In the genomic region with DNA sequence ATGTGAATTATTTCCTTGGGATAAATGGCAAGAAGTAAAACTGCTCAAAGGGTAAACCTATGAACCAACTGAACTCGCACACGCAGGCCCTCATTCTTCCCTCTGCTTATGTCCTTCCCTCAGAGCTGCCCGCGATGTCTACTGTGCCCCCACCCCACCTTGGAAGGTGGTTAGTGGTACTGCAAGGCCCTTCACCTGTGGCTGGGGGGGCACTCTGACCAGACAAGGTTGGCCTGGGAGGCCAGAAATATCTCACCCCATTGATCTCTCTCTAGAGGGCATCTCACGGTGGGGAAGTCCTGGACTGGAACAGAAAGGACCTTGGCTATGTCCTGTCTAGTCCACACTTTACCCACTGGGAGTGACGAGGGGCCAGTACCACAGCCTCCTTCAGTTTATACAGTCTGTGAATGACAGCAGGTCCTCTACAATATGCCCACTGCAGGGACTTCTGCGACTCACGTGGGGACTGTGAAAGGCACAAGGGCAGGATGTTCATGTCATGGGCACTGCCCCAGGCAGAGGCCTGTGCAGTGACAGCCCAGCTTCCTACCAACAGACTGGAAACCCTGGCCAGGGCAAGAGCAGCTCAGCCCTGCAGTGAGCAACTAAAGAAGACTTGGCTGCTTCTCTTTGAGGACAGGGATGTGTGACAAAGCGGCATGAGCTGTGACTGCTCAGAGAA, we compare ENCODE assay signal across 29 cellular contexts. TPM values are rescaled to one million over a fixed set of nuclear protein-coding genes. Genes with fewer than 3 reads are reported as not detected.
A peak's percentile ranks its signal among the peaks of the same experiment; 100 is the strongest.
DNase-seq lines count a peak whose midpoint lies in the region; ATAC-seq and TF ChIP-seq lines count a peak whose summit lies in the region.
"Had no signal": no experiment of that assay in that cellular context is flagged by ENCODE, and none has a peak within 500 bp of the region (broad histone marks: within the 10 kb centered on the region; RNA-seq: fewer than 3 reads in every experiment).

No MANE protein-coding gene starts in this region.

- no peak for TF ChIP-seq CTCF in SK-N-SH (IDR thresholded peaks at IDR 0.05)

- POLR2A ChIA-PET in SK-N-SH (lab: Yijun Ruan, JAX) = interaction anchor here (0.7 to 1.2 kb wide), 5 partner anchors 9 to 61 kb away, joined by 3 to 5 read pairs (median 3); no protein-coding TSS in a partner anchor

- no peak overlapping the region for H3K4me3 Mint-ChIP-seq in T-helper 17 cell
- H3K4me3 Mint-ChIP-seq in activated T-cell treated with anti-CD3 and anti-CD28 coated beads, Interleukin-2, amount 50 U/mL, for 72 hours = no peak overlapping the region
- H3K4me3 Mint-ChIP-seq: stimulated activated effector memory CD8-positive, alpha-beta T cell treated with anti-CD3 and anti-CD28 coated beads, Interleukin-12 subunit alpha, Interleukin-12 subunit beta, amount 100 ng/mL, for 72 hours had no signal

- H3K4me3 ChIP-seq in SK-N-SH (ENCODE audit: low read depth in 2 of 2, low read length in 1 of 2) = no peak overlapping the region
- H3K4me3 ChIP-seq in mesenchymal stem cell (ENCODE audit: insufficient read depth in 1 of 2, low read depth in 1 of 2, low read length in 2 of 2) = no peak overlapping the region
- H3K4me3 ChIP-seq: breast epithelium, GM23248, prostate gland, suprapubic skin had no signal

- peak; percentile 45 for DNase-seq in SK-N-SH
- no peak for DNase-seq in T-helper 17 cell
- no peak for DNase-seq in mesenchymal stem cell
- DNase-seq in sciatic nerve (ENCODE audit: low spot score) = peak; percentile 48
- DNase-seq in stimulated activated CD4-positive, alpha-beta T cell treated with anti-CD3 and anti-CD28 coated beads, Interleukin-2, amount 100 ng/mL, for 48 hours = no peak
- DNase-seq in NCI-H526 treated with DMSO at 0.1 percent for 48 hours (lab: John Stamatoyannopoulos, UW) = no peak
- no peak for DNase-seq in activated T-cell treated with anti-CD3 and anti-CD28 coated beads, Interleukin-2, amount 50 U/mL, for 72 hours
- DNase-seq: 8988T; activated CD4-positive, alpha-beta T cell treated with anti-CD3 and anti-CD28 coated beads for 48 hours; amygdala; Calu3; cortex of kidney; effector memory CD4-positive, alpha-beta T cell; GM23248; NCI-H2029 treated with DMSO at 0.1 percent for 48 hours; NCI-H524 treated with DMSO at 0.1 percent for 48 hours; nucleus accumbens; PC-3; SHP77 treated with DMSO at 0.1 percent for 48 hours; stimulated activated CD4-positive, alpha-beta T cell treated with anti-CD3 and anti-CD28 coated beads, Interleukin-15, amount 100 ng/mL, for 24 hours; T-helper 9 cell had no signal

- no peak overlapping the region for H3K14ac ChIP-seq in mesenchymal stem cell (ENCODE audit: low read length in 2 of 2)

- H3K4me2 ChIP-seq in SK-N-SH = no peak overlapping the region
- H3K4me2 ChIP-seq in mesenchymal stem cell (ENCODE audit: low read length, poor library complexity, severe bottlenecking) = no peak overlapping the region

- peak overlapping the region; percentile 44 to 48 for H3K18ac ChIP-seq in mesenchymal stem cell (ENCODE audit: low read depth in 1 of 2, low read length in 2 of 2)

- CTCF ChIA-PET in SK-N-SH (lab: Yijun Ruan, JAX) = interaction anchor here (1.1 to 1.6 kb wide), 4 partner anchors 15 to 72 kb away, joined by 3 to 6 read pairs (median 4); no protein-coding TSS in a partner anchor

- no peaks in the 10 kb centered on the region for H4K20me1 ChIP-seq in SK-N-SH (ENCODE audit: insufficient read depth)

- H3K9me3 ChIP-seq in SK-N-SH (no peaks in the 10 kb centered on the region), T-helper 17 cell (ENCODE audit: control insufficient read depth, low read length, poor library complexity, severe bottlenecking) (no peaks in the 10 kb centered on the region), mesenchymal stem cell (ENCODE audit: control insufficient read depth, low read length) (no peaks in the 10 kb centered on the region)
- H3K9me3 ChIP-seq: breast epithelium, prostate gland, suprapubic skin had no signal

- peak overlapping the region; percentile 13 to 20 for H3K4ac ChIP-seq in mesenchymal stem cell (ENCODE audit: low read depth in 1 of 2, low read length in 2 of 2)

- no peak overlapping the region for H2BK15ac ChIP-seq in mesenchymal stem cell (ENCODE audit: low read depth, poor library complexity, severe bottlenecking)

- peak overlapping the region in 1 of 2 experiments; percentile 68 for H2BK12ac ChIP-seq in mesenchymal stem cell (ENCODE audit: low read length in 2 of 2)

- H3K79me2 ChIP-seq in SK-N-SH (ENCODE audit: insufficient read depth) = no peaks in the 10 kb centered on the region

- H3K9me3 Mint-ChIP-seq in activated T-cell treated with anti-CD3 and anti-CD28 coated beads, Interleukin-2, amount 50 U/mL, for 72 hours = no peaks in the 10 kb centered on the region
- H3K9me3 Mint-ChIP-seq: activated naive CD4-positive, alpha-beta T cell treated with anti-CD3 and anti-CD28 coated beads, Interleukin-2, amount 50 U/mL, for 72 hours; activated T-helper 2 cell treated with anti-CD3 and anti-CD28 coated beads, Interferon-gamma antibody, Interleukin-2, Interleukin-4, amounts not matched to agents 10 μg/mL and 5 μg/mL and 100 μg/mL, durations not matched to agents 14 hours and 24 hours and 36 hours; stimulated activated effector memory CD8-positive, alpha-beta T cell treated with anti-CD3 and anti-CD28 coated beads, Interleukin-12 subunit alpha, Interleukin-12 subunit beta, amount 100 ng/mL, for 72 hours had no signal

- WGBS in SK-N-SH (ENCODE audit: low lambda C conversion rate) = 89% methylated on average over 9 of the region's 9 CpGs
- WGBS in mesenchymal stem cell = 84% methylated on average over 9 of the region's 9 CpGs

- peaks cover 2% of the 10 kb centered on the region for H3K36me3 Mint-ChIP-seq in T-helper 17 cell (ENCODE audit: low read depth)
- no peaks in the 10 kb centered on the region for H3K36me3 Mint-ChIP-seq in activated T-cell treated with anti-CD3 and anti-CD28 coated beads, Interleukin-2, amount 50 U/mL, for 72 hours (ENCODE audit: insufficient read depth in 2 of 2)
- H3K36me3 Mint-ChIP-seq: activated naive CD4-positive, alpha-beta T cell treated with anti-CD3 and anti-CD28 coated beads, Interleukin-2, amount 50 U/mL, for 72 hours; stimulated activated effector memory CD8-positive, alpha-beta T cell treated with anti-CD3 and anti-CD28 coated beads, Interleukin-12 subunit alpha, Interleukin-12 subunit beta, amount 100 ng/mL, for 72 hours had no signal

- H2BK5ac ChIP-seq in mesenchymal stem cell (ENCODE audit: low read depth, low read length, poor library complexity, severe bottlenecking) = no peak overlapping the region

- no peak overlapping the region for H3K23ac ChIP-seq in mesenchymal stem cell (ENCODE audit: low read length in 2 of 2)

- H3K9me2 ChIP-seq in SK-N-SH = no peaks in the 10 kb centered on the region

- peaks cover 16% of the 10 kb centered on the region for H3K27me3 Mint-ChIP-seq in T-helper 17 cell
- peaks cover 7% of the 10 kb centered on the region for H3K27me3 Mint-ChIP-seq in activated T-cell treated with anti-CD3 and anti-CD28 coated beads, Interleukin-2, amount 50 U/mL, for 72 hours (ENCODE audit: low read depth)

- peak overlapping the region; percentile 84 for H2AK5ac ChIP-seq in mesenchymal stem cell (ENCODE audit: low read length, severe bottlenecking)

- no peak overlapping the region for H2BK120ac ChIP-seq in mesenchymal stem cell (ENCODE audit: low read depth, low read length)

- peak overlapping the region in 1 of 2 experiments; percentile 93; a peak in 2 of 4 replicates for H3K27ac ChIP-seq in SK-N-SH (ENCODE audit: low read depth in 2 of 2, low read length in 1 of 2)
- no peak overlapping the region for H3K27ac ChIP-seq in mesenchymal stem cell (ENCODE audit: low read length, poor library complexity, severe bottlenecking)
- H3K27ac ChIP-seq: breast epithelium, GM23248, prostate gland, suprapubic skin, VCaP had no signal

- ATAC-seq in SK-N-SH treated with all-trans-retinoic acid at 6 μM for 48 hours = no peak
- no peak for ATAC-seq in T-helper 17 cell
- no peak for ATAC-seq in sciatic nerve
- ATAC-seq in activated T-cell treated with anti-CD3 and anti-CD28 coated beads, Interleukin-2, amount 50 U/mL, for 72 hours (replicated peaks in 1 of 2) = no peak
- ATAC-seq: activated naive CD4-positive, alpha-beta T cell treated with anti-CD3 and anti-CD28 coated beads, Interleukin-2, amount 50 U/mL, for 72 hours; PC-3; stimulated activated effector memory CD8-positive, alpha-beta T cell treated with anti-CD3 and anti-CD28 coated beads, Interleukin-12 subunit alpha, Interleukin-12 subunit beta, amount 100 ng/mL, for 72 hours had no signal

- peak overlapping the region; percentile 40 for H4K8ac ChIP-seq in mesenchymal stem cell (ENCODE audit: low read length)

- H3K27ac Mint-ChIP-seq in T-helper 17 cell = peak overlapping the region; percentile 56
- H3K27ac Mint-ChIP-seq in activated T-cell treated with anti-CD3 and anti-CD28 coated beads, Interleukin-2, amount 50 U/mL, for 72 hours = no peak overlapping the region
- H3K27ac Mint-ChIP-seq: activated naive CD4-positive, alpha-beta T cell treated with anti-CD3 and anti-CD28 coated beads, Interleukin-2, amount 50 U/mL, for 72 hours; activated T-helper 2 cell treated with anti-CD3 and anti-CD28 coated beads, Interferon-gamma antibody, Interleukin-2, Interleukin-4, amounts not matched to agents 10 μg/mL and 5 μg/mL and 100 μg/mL, durations not matched to agents 14 hours and 24 hours and 36 hours; stimulated activated effector memory CD8-positive, alpha-beta T cell treated with anti-CD3 and anti-CD28 coated beads, Interleukin-12 subunit alpha, Interleukin-12 subunit beta, amount 100 ng/mL, for 72 hours had no signal

- TF ChIP-seq EP300 in SK-N-SH (IDR thresholded peaks at IDR 0.05; ENCODE audit: borderline replicate concordance in 1 of 2, low read depth in 1 of 2, low read length in 1 of 2) = 0 out of 4 replicates have a peak, but pooled peaks of 1 of the 2 experiments have one; percentile 26

- H3K79me1 ChIP-seq in mesenchymal stem cell (replicated peaks; ENCODE audit: low read length, poor library complexity, severe bottlenecking) = no peaks in the 10 kb centered on the region

- H3K36me3 ChIP-seq in SK-N-SH (replicated peaks in 1 of 2; ENCODE audit: control insufficient read depth in 1 of 2, insufficient read depth in 2 of 2, low read length in 1 of 2) (no peaks in the 10 kb centered on the region), mesenchymal stem cell (ENCODE audit: control insufficient read depth in 1 of 2, insufficient read depth in 2 of 2, low read depth in 1 of 2, low read length in 2 of 2) (no peaks in the 10 kb centered on the region)
- H3K36me3 ChIP-seq: breast epithelium, prostate gland, suprapubic skin had no signal

- no peaks in the 10 kb centered on the region for H3K27me3 ChIP-seq in SK-N-SH (ENCODE audit: insufficient read depth)
- H3K27me3 ChIP-seq in mesenchymal stem cell (ENCODE audit: control insufficient read depth in 1 of 2, insufficient read depth in 1 of 2, low read length in 2 of 2) = peaks cover 0 to 73% of the 10 kb centered on the region in 2 experiments
- H3K27me3 ChIP-seq: breast epithelium had no signal

- H3K9ac ChIP-seq in SK-N-SH (no peak overlapping the region), mesenchymal stem cell (ENCODE audit: low read length) (no peak overlapping the region)
- H3K9ac ChIP-seq: GM23248 had no signal

- no peak for TF ChIP-seq RAD21 in SK-N-SH (IDR thresholded peaks at IDR 0.05; ENCODE audit: low read length)

- H3K4me1 ChIP-seq in SK-N-SH (ENCODE audit: control insufficient read depth in 1 of 2, insufficient read depth in 2 of 2, low read depth in 1 of 2, low read length in 1 of 2) (peaks cover 0 to 64% of the 10 kb centered on the region in 2 experiments; a peak in 2 of 4 replicates), mesenchymal stem cell (ENCODE audit: control insufficient read depth, insufficient read depth, low read depth, low read length) (peaks cover 26% of the 10 kb centered on the region)
- H3K4me1 ChIP-seq: breast epithelium, prostate gland, suprapubic skin had no signal

- no peak overlapping the region for H2AFZ ChIP-seq in SK-N-SH (ENCODE audit: low read depth)
- H2AFZ ChIP-seq in mesenchymal stem cell (ENCODE audit: low read depth, low read length) = no peak overlapping the region
- H2AFZ ChIP-seq: GM23248 had no signal

- peaks cover 2% of the 10 kb centered on the region for H3K4me1 Mint-ChIP-seq in T-helper 17 cell
- no peaks in the 10 kb centered on the region for H3K4me1 Mint-ChIP-seq in activated T-cell treated with anti-CD3 and anti-CD28 coated beads, Interleukin-2, amount 50 U/mL, for 72 hours (ENCODE audit: low read depth)
- H3K4me1 Mint-ChIP-seq: stimulated activated effector memory CD8-positive, alpha-beta T cell treated with anti-CD3 and anti-CD28 coated beads, Interleukin-12 subunit alpha, Interleukin-12 subunit beta, amount 100 ng/mL, for 72 hours had no signal

- intact Hi-C loops in sciatic nerve (cut with DNase I) = no loop called here

- peaks cover 10% of the 10 kb centered on the region for H3F3A ChIP-seq in SK-N-SH (replicated peaks; ENCODE audit: insufficient read depth)

- H4K91ac ChIP-seq in mesenchymal stem cell (ENCODE audit: low read length) = peak overlapping the region; percentile 32

RNA-seq across cellular contexts. Expression of a gene that starts 56.8 kb away (rescaled TPM):
- 3.0 and 5.1 TPM in 2 replicates for polyA plus RNA-seq in SK-N-SH (2012; rRNA removed)
- polyA plus RNA-seq in SK-N-SH (2012; cell fraction: cytosol; rRNA removed) = 3.3 and 4.5 TPM in 2 replicates
- 9.8 and 14.0 TPM in 2 replicates for polyA plus RNA-seq in SK-N-SH (2012; cell fraction: nucleus; rRNA removed)
- total RNA-seq in T-helper 17 cell = 1 to 10 TPM in 1 of 2 donors, not detected in 1; 1.5 TPM
- 37.8 TPM for polyA plus RNA-seq in mesenchymal stem cell (2013, experiment 1 of 2)
- polyA plus RNA-seq in mesenchymal stem cell (2013, experiment 2 of 2) = 39.1 TPM
- total RNA-seq in sciatic nerve = 179 TPM
- under 1 TPM; 0.30 to 0.36 TPM for total RNA-seq in activated T-cell treated with anti-CD3 and anti-CD28 coated beads, Interleukin-2, amount 50 U/mL, for 72 hours

Comparison
In these comparisons a context has a peak if more than half of its experiments do, and no peak if none do; other contexts are left out.
1. DNase-seq: peak in SK-N-SH (single experiment) and sciatic nerve (single experiment); none in T-helper 17 cell (0 of 3), mesenchymal stem cell (single experiment), stimulated activated CD4-positive, alpha-beta T cell treated with anti-CD3 and anti-CD28 coated beads, Interleukin-2, amount 100 ng/mL, for 48 hours (0 of 2), NCI-H526 treated with DMSO at 0.1 percent for 48 hours (single experiment) and activated T-cell treated with anti-CD3 and anti-CD28 coated beads, Interleukin-2, amount 50 U/mL, for 72 hours (0 of 2).
2. RNA of a gene that starts 56.8 kb away (total RNA-seq): 179 TPM in sciatic nerve (single experiment); 1.5 TPM in T-helper 17 cell and 0.30 to 0.36 TPM in activated T-cell treated with anti-CD3 and anti-CD28 coated beads, Interleukin-2, amount 50 U/mL, for 72 hours; every median in the first group is over 10 times any median in the second.